ENCODE assay signal across 9 cellular contexts in genomic region chr11:57426439-57426753, GRCh38. TPM values are rescaled to one million over a fixed set of nuclear protein-coding genes. Genes with fewer than 3 reads are reported as not detected.
A peak's percentile ranks its signal among the peaks of the same experiment; 100 is the strongest.
DNase-seq lines count a peak whose midpoint lies in the region; ATAC-seq and TF ChIP-seq lines count a peak whose summit lies in the region.
"Had no signal": no experiment of that assay in that cellular context is flagged by ENCODE, and none has a peak within 500 bp of the region (broad histone marks: within the 10 kb centered on the region; RNA-seq: fewer than 3 reads in every experiment).

No MANE protein-coding gene starts in this region.

- peak overlapping the region; percentile 91 for H3K4me3 Mint-ChIP-seq in activated T-helper 2 cell treated with anti-CD3 and anti-CD28 coated beads, Interferon-gamma antibody, Interleukin-2, Interleukin-4, amounts not matched to agents 10 μg/mL and 5 μg/mL and 100 μg/mL, durations not matched to agents 14 hours and 24 hours and 36 hours (ENCODE audit: low read depth)

- H3K9me3 ChIP-seq in right cardiac atrium (ENCODE audit: control insufficient read depth, low read length) (no peaks in the 10 kb centered on the region), iPS-20b (ENCODE audit: insufficient read depth, low read depth, low read length) (no peaks in the 10 kb centered on the region), subcutaneous abdominal adipose tissue (ENCODE audit: control insufficient read depth in 5 of 5, low read length in 5 of 5) (no peaks in the 10 kb centered on the region)

- H3K4me1 ChIP-seq in right cardiac atrium (ENCODE audit: control insufficient read depth, insufficient read depth, low read length): peaks cover 35% of the 10 kb centered on the region
- H3K4me1 ChIP-seq in iPS-20b (ENCODE audit: insufficient read depth, low read length): peaks cover 8% of the 10 kb centered on the region
- peaks cover 24 to 50% (median 48%) of the 10 kb centered on the region in 5 donors for H3K4me1 ChIP-seq in subcutaneous abdominal adipose tissue (ENCODE audit: control insufficient read depth in 5 of 5, insufficient read depth in 5 of 5, low read length in 5 of 5)

- POLR2A ChIA-PET in HEK293T (lab: Yijun Ruan, JAX): no interaction called here

- no peak for ATAC-seq in right cardiac atrium
- no peak for ATAC-seq in left cardiac atrium

- DNase-seq in right cardiac atrium: no peak
- no peak for DNase-seq in left cardiac atrium
- no peak for DNase-seq in activated T-helper 2 cell treated with anti-CD3 and anti-CD28 coated beads, Interferon-gamma antibody, Interleukin-2, Interleukin-4, amounts not matched to agents 10 μg/mL and 5 μg/mL and 100 μg/mL, durations not matched to agents 14 hours and 24 hours and 36 hours (ENCODE audit: low spot score)
- DNase-seq in NCI-H2081 (lab: John Stamatoyannopoulos, UW): no peak
- DNase-seq in HEK293T (ENCODE audit: extremely low spot score): no peak
- no peak for DNase-seq in hippocampal formation (lab: John Stamatoyannopoulos, UW)

- H3K9ac ChIP-seq in iPS-20b (ENCODE audit: low read depth, low read length): peak overlapping the region; percentile 59; the same call in 1 of the 2 replicates
- peak overlapping the region; percentile 70 to 86 (median 82) for H3K9ac ChIP-seq in subcutaneous abdominal adipose tissue (ENCODE audit: low read length in 5 of 5)

- H3K9me3 Mint-ChIP-seq in activated T-helper 2 cell treated with anti-CD3 and anti-CD28 coated beads, Interferon-gamma antibody, Interleukin-2, Interleukin-4, amounts not matched to agents 10 μg/mL and 5 μg/mL and 100 μg/mL, durations not matched to agents 14 hours and 24 hours and 36 hours: no peaks in the 10 kb centered on the region

- peaks cover 53% of the 10 kb centered on the region for H3K36me3 Mint-ChIP-seq in activated T-helper 2 cell treated with anti-CD3 and anti-CD28 coated beads, Interferon-gamma antibody, Interleukin-2, Interleukin-4, amounts not matched to agents 10 μg/mL and 5 μg/mL and 100 μg/mL, durations not matched to agents 14 hours and 24 hours and 36 hours (ENCODE audit: low read depth)

- H3K27me3 ChIP-seq in right cardiac atrium (ENCODE audit: control insufficient read depth, insufficient read depth) (no peaks in the 10 kb centered on the region), iPS-20b (ENCODE audit: insufficient read depth, low read length) (peaks cover 40% of the 10 kb centered on the region), subcutaneous abdominal adipose tissue (ENCODE audit: control insufficient read depth in 5 of 5, insufficient read depth in 4 of 5, low read length in 5 of 5) (no peaks in the 10 kb centered on the region)

- H3K4me3 ChIP-seq in right cardiac atrium (ENCODE audit: low read length) (peak overlapping the region; percentile 75), iPS-20b (ENCODE audit: low read length) (peak overlapping the region; percentile 63), subcutaneous abdominal adipose tissue (ENCODE audit: low read depth in 1 of 5, low read length in 5 of 5) (peak overlapping the region; percentile 57 to 68 (median 60))

- H3K27ac ChIP-seq in right cardiac atrium (ENCODE audit: low read length): peak overlapping the region; percentile 97
- no peak overlapping the region for H3K27ac ChIP-seq in iPS-20b (ENCODE audit: low read length)
- peak overlapping the region; percentile 96 for H3K27ac ChIP-seq in subcutaneous abdominal adipose tissue (ENCODE audit: low read depth, low read length)

- H3K4me1 Mint-ChIP-seq in activated T-helper 2 cell treated with anti-CD3 and anti-CD28 coated beads, Interferon-gamma antibody, Interleukin-2, Interleukin-4, amounts not matched to agents 10 μg/mL and 5 μg/mL and 100 μg/mL, durations not matched to agents 14 hours and 24 hours and 36 hours (ENCODE audit: low read depth): peaks cover 47% of the 10 kb centered on the region

- H3K27ac Mint-ChIP-seq in activated T-helper 2 cell treated with anti-CD3 and anti-CD28 coated beads, Interferon-gamma antibody, Interleukin-2, Interleukin-4, amounts not matched to agents 10 μg/mL and 5 μg/mL and 100 μg/mL, durations not matched to agents 14 hours and 24 hours and 36 hours: peak overlapping the region; percentile 64

- H3K36me3 ChIP-seq in iPS-20b (ENCODE audit: insufficient read depth, low read depth, low read length): peaks cover 30% of the 10 kb centered on the region; the same call in 1 of the 2 replicates
- H3K36me3 ChIP-seq in subcutaneous abdominal adipose tissue (ENCODE audit: control insufficient read depth in 5 of 5, insufficient read depth in 5 of 5, low read length in 5 of 5): peaks cover 0 to 21% (median 10%) of the 10 kb centered on the region in 5 donors

- CTCF ChIA-PET in HEK293T (lab: Yijun Ruan, JAX): no interaction called here

- WGBS in right cardiac atrium: 30% methylated on average over 9 of the region's 9 CpGs

- intact Hi-C loops in right cardiac atrium (cut with DNase I): no loop called here
- intact Hi-C loops in left cardiac atrium (cut with DNase I): no loop called here
- intact Hi-C loops in activated T-helper 2 cell treated with anti-CD3 and anti-CD28 coated beads, Interferon-gamma antibody, Interleukin-2, Interleukin-4, amounts not matched to agents 10 μg/mL and 5 μg/mL and 100 μg/mL, durations not matched to agents 14 hours and 24 hours and 36 hours (cut with micrococcal nuclease): loop anchor here (5.0 to 10.0 kb wide), 3 partner anchors 89 to 241 kb away; partner anchors contain the start of genes P2RX3, SSRP1, YPEL4 and ZDHHC5

- peaks cover 3% of the 10 kb centered on the region for H3K27me3 Mint-ChIP-seq in activated T-helper 2 cell treated with anti-CD3 and anti-CD28 coated beads, Interferon-gamma antibody, Interleukin-2, Interleukin-4, amounts not matched to agents 10 μg/mL and 5 μg/mL and 100 μg/mL, durations not matched to agents 14 hours and 24 hours and 36 hours (ENCODE audit: low read depth)

TF ChIP-seq in HEK293T, 16 proteins besides CTCF, POLR2A, EP300 and RAD21:
- TF ChIP-seq LEF1 (IDR thresholded peaks at IDR 0.05; ENCODE audit: borderline replicate concordance): no peak
- TF ChIP-seq BHLHE40 (IDR thresholded peaks at IDR 0.05; ENCODE audit: borderline replicate concordance): no peak
- TF ChIP-seq TARDBP (IDR thresholded peaks at IDR 0.05): no peak
- no peak for TF ChIP-seq HDGF (IDR thresholded peaks at IDR 0.05; ENCODE audit: borderline replicate concordance)
- TF ChIP-seq FOXA1 (IDR thresholded peaks at IDR 0.05): no peak
- no peak for TF ChIP-seq ARNT (IDR thresholded peaks at IDR 0.05)
- TF ChIP-seq FOXM1 (IDR thresholded peaks at IDR 0.05; ENCODE audit: borderline replicate concordance): no peak
- TF ChIP-seq CTBP1 (IDR thresholded peaks at IDR 0.05; ENCODE audit: borderline replicate concordance): no peak
- no peak for TF ChIP-seq NFRKB (IDR thresholded peaks at IDR 0.05)
- no peak for TF ChIP-seq ZNF384 (IDR thresholded peaks at IDR 0.05)

RNA-seq across cellular contexts. Expression of gene SLC43A3, which starts 0.5 kb away (rescaled TPM):
- 10 to 100 TPM; 24.1 to 37.0 (median 30.7) TPM for total RNA-seq in right cardiac atrium
- polyA plus RNA-seq in right cardiac atrium: 20.7 TPM
- 10 to 100 TPM; 39.3 to 46.7 TPM for total RNA-seq in left cardiac atrium
- 174 and 189 TPM in 2 replicates for total RNA-seq in activated T-helper 2 cell treated with anti-CD3 and anti-CD28 coated beads, Interferon-gamma antibody, Interleukin-2, Interleukin-4, amounts not matched to agents 10 μg/mL and 5 μg/mL and 100 μg/mL, durations not matched to agents 14 hours and 24 hours and 36 hours

RNA-seq across cellular contexts. Expression of gene RTN4RL2, which starts 33.9 kb away (rescaled TPM):
- 1 to 10 TPM in 1 of 4 donors, under 1 TPM in 3; 0.65 to 1.4 (median 0.79) TPM for total RNA-seq in right cardiac atrium
- polyA plus RNA-seq in right cardiac atrium: 0.97 TPM
- 1 to 10 TPM; 1.9 to 2.4 TPM for total RNA-seq in left cardiac atrium
- total RNA-seq in activated T-helper 2 cell treated with anti-CD3 and anti-CD28 coated beads, Interferon-gamma antibody, Interleukin-2, Interleukin-4, amounts not matched to agents 10 μg/mL and 5 μg/mL and 100 μg/mL, durations not matched to agents 14 hours and 24 hours and 36 hours: 0.18 TPM in 1 of 2 replicates, not detected in the other
- total RNA-seq: dermis microvascular lymphatic vessel endothelial cell had no signal

RNA-seq across cellular contexts. Expression of gene PRG2, which starts 35.9 kb away (rescaled TPM):
- total RNA-seq in right cardiac atrium (under 1 TPM in 1 of 4 donors, not detected in 3; 0.23 TPM), left cardiac atrium (not detected)
- polyA plus RNA-seq in right cardiac atrium: 0.16 TPM
- 0.18 TPM in 1 of 2 replicates, not detected in the other for total RNA-seq in activated T-helper 2 cell treated with anti-CD3 and anti-CD28 coated beads, Interferon-gamma antibody, Interleukin-2, Interleukin-4, amounts not matched to agents 10 μg/mL and 5 μg/mL and 100 μg/mL, durations not matched to agents 14 hours and 24 hours and 36 hours

RNA-seq across cellular contexts. Expression of gene PRG3, which starts 45.4 kb away (rescaled TPM):
- total RNA-seq in right cardiac atrium: not detected
- polyA plus RNA-seq in right cardiac atrium: not detected
- total RNA-seq in left cardiac atrium: not detected
- total RNA-seq in activated T-helper 2 cell treated with anti-CD3 and anti-CD28 coated beads, Interferon-gamma antibody, Interleukin-2, Interleukin-4, amounts not matched to agents 10 μg/mL and 5 μg/mL and 100 μg/mL, durations not matched to agents 14 hours and 24 hours and 36 hours: not detected in 2 replicates
- total RNA-seq: dermis microvascular lymphatic vessel endothelial cell had no signal
